In the genomic region with DNA sequence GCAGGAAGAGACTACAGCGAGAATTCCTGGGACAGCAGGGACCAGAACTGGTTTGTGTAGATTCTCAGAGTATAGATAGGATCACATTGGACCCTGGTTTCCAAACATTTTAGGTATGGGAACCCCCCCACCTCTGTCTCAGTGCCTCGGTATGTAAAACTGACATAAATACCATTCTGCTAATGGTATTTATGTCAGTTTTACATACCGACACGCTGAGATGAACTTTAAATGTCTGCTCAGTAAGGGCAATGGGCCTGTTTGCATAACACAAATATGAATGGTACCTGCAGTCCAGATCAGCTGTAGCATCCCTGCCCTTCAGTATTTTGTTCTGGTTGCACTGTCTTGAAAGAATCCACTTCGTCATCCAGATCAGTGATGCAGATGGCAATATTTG, we compare ENCODE assay signal across 30 cellular contexts.
"Had no signal": no experiment of that assay in that cellular context is flagged by ENCODE, and none has a peak within 500 bp of the region (broad histone marks: within the 10 kb centered on the region; RNA-seq: fewer than 3 reads in every experiment).

No MANE protein-coding gene starts in this region.

- H3K9me3 Mint-ChIP-seq: natural killer cell; nephron; stimulated activated memory B cell treated with anti-CD40 and anti-IgM and Interleukin-4, amounts not matched to agents 10 μg/mL and 1 μg/mL and 100 μg/mL, for 72 hours; stimulated activated naive CD8-positive, alpha-beta T cell treated with anti-CD3 and anti-CD28 coated beads, Interleukin-15, amount 100 ng/mL, for 72 hours; type B pancreatic cell had no signal

- H3K27me3 ChIP-seq: ovary, right lobe of liver, sigmoid colon, thyroid gland, tibial nerve, upper lobe of right lung, uterus had no signal

- H3K27me3 Mint-ChIP-seq: progenitor cell of endocrine pancreas; stimulated activated memory B cell treated with anti-CD40 and anti-IgM and Interleukin-4, amounts not matched to agents 10 μg/mL and 1 μg/mL and 100 μg/mL, for 72 hours; stimulated activated naive CD8-positive, alpha-beta T cell treated with anti-CD3 and anti-CD28 coated beads, Interleukin-15, amount 100 ng/mL, for 72 hours; type B pancreatic cell had no signal

- H3K36me3 Mint-ChIP-seq: natural killer cell; stimulated activated memory B cell treated with anti-CD40 and anti-IgM and Interleukin-4, amounts not matched to agents 10 μg/mL and 1 μg/mL and 100 μg/mL, for 72 hours had no signal

- DNase-seq: naive thymus-derived CD4-positive, alpha-beta T cell; natural killer cell; occipital lobe; ovary; posterior cingulate gyrus; psoas muscle; right cardiac atrium; right lobe of liver; sigmoid colon; small intestine; stimulated activated CD4-positive, alpha-beta T cell treated with anti-CD3 and anti-CD28 coated beads, Interleukin-12 subunit alpha, Interleukin-12 subunit beta, amount 100 ng/mL, for 4 hours; stimulated activated CD4-positive, alpha-beta T cell treated with anti-CD3 and anti-CD28 coated beads, Interleukin-1b, Interleukin-23, amount 100 ng/mL, for 48 hours; stimulated activated CD4-positive, alpha-beta T cell treated with anti-CD3 and anti-CD28 coated beads, Interleukin-4, amount 100 ng/mL, for 1 hour; stimulated activated CD4-positive, alpha-beta T cell treated with anti-CD3 and anti-CD28 coated beads, Interleukin-4, amount 100 ng/mL, for 4 hours; stimulated activated CD8-positive, alpha-beta memory T cell treated with anti-CD3 and anti-CD28 coated beads, Interleukin-4, amount 100 ng/mL, for 48 hours; stimulated activated naive CD4-positive, alpha-beta T cell; stimulated activated naive CD8-positive, alpha-beta T cell treated with anti-CD3 and anti-CD28 coated beads, Interleukin-15, amount 100 ng/mL, for 72 hours; stimulated activated naive CD8-positive, alpha-beta T cell treated with anti-CD3 and anti-CD28 coated beads, Interleukin-15, Interleukin-2, amounts not matched to agents 100 U/mL and 50 U/mL, for 24 hours; substantia nigra; thyroid gland; upper lobe of right lung; uterus had no signal

- H3K9ac ChIP-seq: neural progenitor cell, parathyroid adenoma had no signal

- H3K4me3 Mint-ChIP-seq: naive thymus-derived CD4-positive, alpha-beta T cell; natural killer cell; nephron; neural progenitor cell; stimulated activated memory B cell treated with anti-CD40 and anti-IgM and Interleukin-4, amounts not matched to agents 10 μg/mL and 1 μg/mL and 100 μg/mL, for 72 hours; stimulated activated naive CD8-positive, alpha-beta T cell treated with anti-CD3 and anti-CD28 coated beads, Interleukin-15, amount 100 ng/mL, for 72 hours; type B pancreatic cell had no signal

- H3K27ac ChIP-seq: neural progenitor cell, ovary, parathyroid adenoma, psoas muscle, right lobe of liver, sigmoid colon, thoracic aorta, tibial nerve, upper lobe of right lung, uterus had no signal

- H3K27ac Mint-ChIP-seq: naive thymus-derived CD4-positive, alpha-beta T cell; natural killer cell; neural progenitor cell; progenitor cell of endocrine pancreas; stimulated activated memory B cell treated with anti-CD40 and anti-IgM and Interleukin-4, amounts not matched to agents 10 μg/mL and 1 μg/mL and 100 μg/mL, for 72 hours; stimulated activated naive CD8-positive, alpha-beta T cell treated with anti-CD3 and anti-CD28 coated beads, Interleukin-15, amount 100 ng/mL, for 72 hours; type B pancreatic cell had no signal

- H3K4me3 ChIP-seq: neural progenitor cell, ovary, psoas muscle, right lobe of liver, sigmoid colon, thoracic aorta, thyroid gland, tibial nerve, upper lobe of right lung, uterus had no signal

- H3K4me1 ChIP-seq: psoas muscle, right lobe of liver, uterus had no signal

- H3K36me3 ChIP-seq: neural progenitor cell, ovary, uterus had no signal

- H3K4me2 ChIP-seq: neural progenitor cell had no signal

- H3K9me3 ChIP-seq: ovary, psoas muscle, right lobe of liver, sigmoid colon, thoracic aorta, thyroid gland, upper lobe of right lung, uterus had no signal
